In genomic region chr9:121261107-121261460, GRCh38 we compare ENCODE assay signal across 11 cellular contexts. TPM values are rescaled to one million over a fixed set of nuclear protein-coding genes. Genes with fewer than 3 reads are reported as not detected.
DNase-seq lines count a peak whose midpoint lies in the region; ATAC-seq and TF ChIP-seq lines count a peak whose summit lies in the region.
"Had no signal": no experiment of that assay in that cellular context is flagged by ENCODE, and none has a peak within 500 bp of the region (broad histone marks: within the 10 kb centered on the region; RNA-seq: fewer than 3 reads in every experiment).

No MANE protein-coding gene starts in this region.

- H3F3A ChIP-seq in SK-N-SH (replicated peaks; ENCODE audit: insufficient read depth), result no peaks in the 10 kb centered on the region

- no peak for ATAC-seq in GM18870 (IDR thresholded peaks at IDR 0.05; ENCODE audit: unreplicated experiment)
- ATAC-seq: activated T-helper 17 cell treated with anti-CD3 and anti-CD28 coated beads, Interleukin-2, amount 50 U/mL, for 72 hours; gastrocnemius medialis; PC-3 had no signal

- CTCF ChIA-PET in HEK293 (lab: Yijun Ruan, JAX) (interaction anchor here (1.2 to 2.3 kb wide), 3 partner anchors 17 to 138 kb away, joined by 4 to 15 read pairs (median 5); no protein-coding TSS in a partner anchor), SK-N-SH (lab: Yijun Ruan, JAX) (interaction anchor here (0.6 to 2.1 kb wide), 9 partner anchors 8 to 59 kb away, joined by 3 to 8 read pairs (median 4); no protein-coding TSS in a partner anchor)

- no peak overlapping the region for H3K4me3 Mint-ChIP-seq in CD14-positive monocyte
- H3K4me3 Mint-ChIP-seq: activated T-helper 17 cell treated with anti-CD3 and anti-CD28 coated beads, Interleukin-2, amount 50 U/mL, for 72 hours had no signal

- H3K4me3 ChIP-seq in HEK293 (ENCODE audit: low read depth, low read length) (no peak overlapping the region), SK-N-SH (ENCODE audit: low read depth in 2 of 2, low read length in 1 of 2) (no peak overlapping the region), sigmoid colon (no peak overlapping the region)
- H3K4me3 ChIP-seq: gastrocnemius medialis had no signal

- H3K9me3 Mint-ChIP-seq in CD14-positive monocyte, result peaks cover 0 to 2% (median 0%) of the 10 kb centered on the region in 7 donors
- H3K9me3 Mint-ChIP-seq: activated T-helper 17 cell treated with anti-CD3 and anti-CD28 coated beads, Interleukin-2, amount 50 U/mL, for 72 hours had no signal

- no peaks in the 10 kb centered on the region for H4K20me1 ChIP-seq in SK-N-SH (ENCODE audit: insufficient read depth)

- H2AFZ ChIP-seq in SK-N-SH (ENCODE audit: low read depth), result no peak overlapping the region

- H3K4me2 ChIP-seq in SK-N-SH, result no peak overlapping the region

- H3K4me1 ChIP-seq in HEK293 (ENCODE audit: control insufficient read depth, insufficient read depth, low read length) (no peaks in the 10 kb centered on the region), SK-N-SH (ENCODE audit: control insufficient read depth in 1 of 2, insufficient read depth in 2 of 2, low read depth in 1 of 2, low read length in 1 of 2) (peaks cover 16 to 26% of the 10 kb centered on the region in 2 experiments), sigmoid colon (peaks cover 0 to 59% (median 33%) of the 10 kb centered on the region in 4 donors)

- H3K9me3 ChIP-seq in HEK293 (ENCODE audit: control insufficient read depth, insufficient read depth, low read depth, low read length), result no peaks in the 10 kb centered on the region
- H3K9me3 ChIP-seq in SK-N-SH, result no peaks in the 10 kb centered on the region
- no peaks in the 10 kb centered on the region for H3K9me3 ChIP-seq in sigmoid colon
- H3K9me3 ChIP-seq: gastrocnemius medialis had no signal

- no peaks in the 10 kb centered on the region for H3K79me2 ChIP-seq in SK-N-SH (ENCODE audit: insufficient read depth)

- WGBS in SK-N-SH (ENCODE audit: low lambda C conversion rate), result 22% methylated on average over 3 of the region's 4 CpGs
- WGBS in sigmoid colon, 2 donors, result 41 to 79% methylated on average over 4 of the region's 4 CpGs

- H3K9ac ChIP-seq in SK-N-SH, result no peak overlapping the region

- H3K27ac ChIP-seq in HEK293 (ENCODE audit: extremely low read depth, low read depth, low read length), result no peak overlapping the region
- no peak overlapping the region for H3K27ac ChIP-seq in SK-N-SH (ENCODE audit: low read depth in 2 of 2, low read length in 1 of 2)
- H3K27ac ChIP-seq in sigmoid colon, result peak overlapping the region in 3 of 4 donors; percentile 95 to 99 (median 99)
- H3K27ac ChIP-seq: gastrocnemius medialis had no signal

- peaks cover 3 to 5% (median 3%) of the 10 kb centered on the region in 3 donors for H3K27me3 Mint-ChIP-seq in CD14-positive monocyte (ENCODE audit: low read depth in 3 of 3)

- H3K36me3 ChIP-seq in HEK293 (ENCODE audit: control insufficient read depth in 2 of 2, insufficient read depth in 1 of 2, low read length in 2 of 2) (no peaks in the 10 kb centered on the region), SK-N-SH (replicated peaks in 1 of 2; ENCODE audit: control insufficient read depth in 1 of 2, insufficient read depth in 2 of 2, low read length in 1 of 2) (no peaks in the 10 kb centered on the region), sigmoid colon (no peaks in the 10 kb centered on the region)
- H3K36me3 ChIP-seq: gastrocnemius medialis had no signal

- peaks cover 3 to 4% of the 10 kb centered on the region in 2 donors for H3K36me3 Mint-ChIP-seq in CD14-positive monocyte

- TF ChIP-seq EP300 in SK-N-SH (IDR thresholded peaks at IDR 0.05; ENCODE audit: borderline replicate concordance in 1 of 2, low read depth in 1 of 2, low read length in 1 of 2) (no peak), sigmoid colon (IDR thresholded peaks at IDR 0.05) (no peak)

- no peak overlapping the region for H3K27ac Mint-ChIP-seq in CD14-positive monocyte
- H3K27ac Mint-ChIP-seq: activated T-helper 17 cell treated with anti-CD3 and anti-CD28 coated beads, Interleukin-2, amount 50 U/mL, for 72 hours had no signal

- H3K9me2 ChIP-seq in SK-N-SH, result no peaks in the 10 kb centered on the region

- TF ChIP-seq CTCF in HEK293 (tag by site-specific recombination; IDR thresholded peaks at IDR 0.05) (no peak), SK-N-SH (IDR thresholded peaks at IDR 0.05) (no peak), sigmoid colon (IDR thresholded peaks at IDR 0.05) (no peak), CD14-positive monocyte (IDR thresholded peaks at IDR 0.05) (no peak)

- intact Hi-C loops in head of caudate nucleus (cut with DNase I) (no loop called here), sigmoid colon (cut with DNase I) (loop anchor here (2.0 kb wide), 1 partner anchor 42 kb away; no protein-coding TSS in a partner anchor), CD14-positive monocyte (cut with micrococcal nuclease) (loop anchor here in 1 of 2 donors (10.0 kb wide), 1 partner anchor 46 kb away; no protein-coding TSS in a partner anchor)

- POLR2A ChIA-PET in HEK293 (lab: Yijun Ruan, JAX), result no interaction called here
- POLR2A ChIA-PET in SK-N-SH (lab: Yijun Ruan, JAX), result no interaction called here

- TF ChIP-seq POLR2A in sigmoid colon (IDR thresholded peaks at IDR 0.05), result no peak

- TF ChIP-seq RAD21 in SK-N-SH (IDR thresholded peaks at IDR 0.05; ENCODE audit: low read length), result no peak

- DNase-seq in SK-N-SH, result peak; percentile 58
- peak; percentile 59 to 93 (median 83) for DNase-seq in head of caudate nucleus
- peak; percentile 72 for DNase-seq in sigmoid colon
- DNase-seq in GM19240 (ENCODE audit: insufficient read length, low spot score), result no peak
- DNase-seq in activated effector memory CD4-positive, alpha-beta T cell treated with Interleukin-2 at 50 U/mL for 16 hours, result no peak
- no peak for DNase-seq in CD14-positive monocyte (ENCODE audit: low spot score)
- DNase-seq: gastrocnemius medialis, PC-3 had no signal

- H3K27me3 ChIP-seq in SK-N-SH (ENCODE audit: insufficient read depth) (no peaks in the 10 kb centered on the region), sigmoid colon (no peaks in the 10 kb centered on the region)
- H3K27me3 ChIP-seq: gastrocnemius medialis had no signal

- peaks cover 31% of the 10 kb centered on the region for H3K4me1 Mint-ChIP-seq in CD14-positive monocyte
- H3K4me1 Mint-ChIP-seq: activated T-helper 17 cell treated with anti-CD3 and anti-CD28 coated beads, Interleukin-2, amount 50 U/mL, for 72 hours had no signal

TF ChIP-seq in HEK293, 187 proteins besides CTCF, POLR2A, EP300 and RAD21 (continues in another document):
- TF ChIP-seq ZNF596 (tag by site-specific recombination; IDR thresholded peaks at IDR 0.05) (no peak), ZNF561 (tag by site-specific recombination; IDR thresholded peaks at IDR 0.05; ENCODE audit: borderline replicate concordance) (no peak), ZNF391 (tag by site-specific recombination; IDR thresholded peaks at IDR 0.05; ENCODE audit: borderline replicate concordance, low read depth) (no peak), ZNF785 (tag by site-specific recombination; IDR thresholded peaks at IDR 0.05) (no peak), ZNF530 (tag by site-specific recombination; IDR thresholded peaks at IDR 0.05; ENCODE audit: low read depth) (no peak), ZNF155 (tag by site-specific recombination; IDR thresholded peaks at IDR 0.05) (no peak)
- TF ChIP-seq, protein P1, sequence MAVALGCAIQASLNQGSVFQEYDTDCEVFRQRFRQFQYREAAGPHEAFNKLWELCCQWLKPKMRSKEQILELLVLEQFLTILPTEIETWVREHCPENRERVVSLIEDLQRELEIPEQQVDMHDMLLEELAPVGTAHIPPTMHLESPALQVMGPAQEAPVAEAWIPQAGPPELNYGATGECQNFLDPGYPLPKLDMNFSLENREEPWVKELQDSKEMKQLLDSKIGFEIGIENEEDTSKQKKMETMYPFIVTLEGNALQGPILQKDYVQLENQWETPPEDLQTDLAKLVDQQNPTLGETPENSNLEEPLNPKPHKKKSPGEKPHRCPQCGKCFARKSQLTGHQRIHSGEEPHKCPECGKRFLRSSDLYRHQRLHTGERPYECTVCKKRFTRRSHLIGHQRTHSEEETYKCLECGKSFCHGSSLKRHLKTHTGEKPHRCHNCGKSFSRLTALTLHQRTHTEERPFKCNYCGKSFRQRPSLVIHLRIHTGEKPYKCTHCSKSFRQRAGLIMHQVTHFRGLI (tag by site-specific recombination; IDR thresholded peaks at IDR 0.05), result 0 out of 2 replicates have a peak, but pooled peaks have one; percentile 41

TF ChIP-seq in SK-N-SH, 30 proteins besides CTCF, POLR2A, EP300 and RAD21:
- TF ChIP-seq TCF12 (IDR thresholded peaks at IDR 0.05) (0 out of 2 replicates have a peak, but pooled peaks have one; percentile 6), RXRA (IDR thresholded peaks at IDR 0.05; ENCODE audit: borderline replicate concordance, low read depth) (no peak), SMC3 (IDR thresholded peaks at IDR 0.05; ENCODE audit: low read depth, low read length) (no peak), CHD2 (IDR thresholded peaks at IDR 0.05; ENCODE audit: low read length, partially characterized antibody) (no peak)

RNA-seq across cellular contexts. Expression of gene GSN, which starts 6.9 kb away (rescaled TPM):
- polyA plus RNA-seq in SK-N-SH (2012; rRNA removed) (168 and 172 TPM in 2 replicates), sigmoid colon (100 to 1,000 TPM; 333 to 617 (median 497) TPM), CD14-positive monocyte (100 to 1,000 TPM in 1 of 2 donors, 10 to 100 TPM in 1; 95.8 to 187 TPM)
- 82.7 and 123 TPM in 2 replicates for polyA plus RNA-seq in SK-N-SH (2012; cell fraction: cytosol; rRNA removed)
- polyA plus RNA-seq in SK-N-SH (2012; cell fraction: nucleus; rRNA removed), result 205 and 218 TPM in 2 replicates
- total RNA-seq in sigmoid colon, result 1,000 to 10,000 TPM; 1,610 to 2,826 (median 1,919) TPM

RNA-seq across cellular contexts. Expression of gene RAB14, which starts 59.4 kb away (rescaled TPM):
- polyA plus RNA-seq in SK-N-SH (2012; rRNA removed), result 12.9 and 17.4 TPM in 2 replicates
- 28.6 and 33.1 TPM in 2 replicates for polyA plus RNA-seq in SK-N-SH (2012; cell fraction: cytosol; rRNA removed)
- 8.8 and 19.2 TPM in 2 replicates for polyA plus RNA-seq in SK-N-SH (2012; cell fraction: nucleus; rRNA removed)
- 10 to 100 TPM; 28.2 to 33.2 (median 30.4) TPM for total RNA-seq in sigmoid colon
- 10 to 100 TPM; 42.6 to 61.7 (median 42.9) TPM for polyA plus RNA-seq in sigmoid colon
- polyA plus RNA-seq in CD14-positive monocyte, result 10 to 100 TPM; 44.4 to 60.0 TPM

Comparison
In these comparisons a context has a peak if more than half of its experiments do, and no peak if none do; other contexts are left out.
1. H3K27ac ChIP-seq: peak in sigmoid colon (3 of 4); none in HEK293 (single experiment) and SK-N-SH (0 of 2).
2. DNase-seq: peak in SK-N-SH (single experiment), head of caudate nucleus (42 of 42) and sigmoid colon (single experiment); none in GM19240 (single experiment), activated effector memory CD4-positive, alpha-beta T cell treated with Interleukin-2 at 50 U/mL for 16 hours (single experiment) and CD14-positive monocyte (single experiment).